Comparison of ENCODE assay signal across 8 cellular contexts in genomic region chr6:70371454-70372105, GRCh38. TPM values are rescaled to one million over a fixed set of nuclear protein-coding genes. Genes with fewer than 3 reads are reported as not detected.
DNase-seq lines count a peak whose midpoint lies in the region; ATAC-seq and TF ChIP-seq lines count a peak whose summit lies in the region.

No MANE protein-coding gene starts in this region.

- ATAC-seq in HCT116 (peak; percentile 30; the same call in 1 of the 2 replicates), HG03039 (IDR thresholded peaks at IDR 0.05; ENCODE audit: unreplicated experiment) (no peak)

- H3K79me2 ChIP-seq in DOHH2 (ENCODE audit: control insufficient read depth, low read length) (no peaks in the 10 kb centered on the region), HCT116 (ENCODE audit: insufficient read depth, low read length) (no peaks in the 10 kb centered on the region)

- RAD21 ChIA-PET in HCT116 (lab: Charles Lee; ENCODE audit: low non-redundant PET in 1 of 2, low total read pairs in 2 of 2, uncharacterized antibody in 2 of 2, unreplicated experiment in 2 of 2), result interaction anchor here (0.8 to 1.1 kb wide), 2 partner anchors 50 to 584 kb away, joined by 3 read pairs; no protein-coding TSS in a partner anchor

- H3K27ac ChIP-seq in DOHH2 (ENCODE audit: low read depth, low read length), result no peak overlapping the region
- H3K27ac ChIP-seq in HCT116 (ENCODE audit: low read depth, low read length), result no peak overlapping the region
- H3K27ac ChIP-seq in sigmoid colon, result no peak overlapping the region

- H3K36me3 ChIP-seq in DOHH2 (ENCODE audit: control insufficient read depth, low read length), result no peaks in the 10 kb centered on the region
- H3K36me3 ChIP-seq in HCT116 (ENCODE audit: control insufficient read depth in 1 of 2, insufficient read depth in 2 of 2, low read length in 2 of 2), result no peaks in the 10 kb centered on the region
- H3K36me3 ChIP-seq in sigmoid colon, result no peaks in the 10 kb centered on the region

- peak overlapping the region; percentile 29 for H2AFZ ChIP-seq in HCT116 (ENCODE audit: low read depth, low read length, poor library complexity, severe bottlenecking)

- no peaks in the 10 kb centered on the region for H3K9me3 ChIP-seq in DOHH2 (ENCODE audit: control insufficient read depth, insufficient read depth, low read length)
- H3K9me3 ChIP-seq in HCT116 (ENCODE audit: control insufficient read depth in 1 of 2, insufficient read depth in 1 of 2, low read depth in 1 of 2, low read length in 2 of 2), result no peaks in the 10 kb centered on the region
- H3K9me3 ChIP-seq in sigmoid colon, result no peaks in the 10 kb centered on the region

- TF ChIP-seq POLR2A in HCT116 (IDR thresholded peaks at IDR 0.05; ENCODE audit: borderline replicate concordance, extremely low read depth, insufficient read depth, insufficient read length) (no peak), sigmoid colon (IDR thresholded peaks at IDR 0.05) (no peak)

- 8 to 20% methylated on average over 1 of the region's 1 CpG for WGBS in sigmoid colon, 2 donors

- H3K27me3 ChIP-seq in DOHH2 (ENCODE audit: control insufficient read depth, low read length) (peaks cover 24% of the 10 kb centered on the region), HCT116 (ENCODE audit: insufficient read depth, low read length) (peaks cover 32% of the 10 kb centered on the region), sigmoid colon (no peaks in the 10 kb centered on the region)

- H3K9me2 ChIP-seq in DOHH2 (replicated peaks; ENCODE audit: control insufficient read depth, low read length) (no peaks in the 10 kb centered on the region), HCT116 (ENCODE audit: insufficient read depth) (no peaks in the 10 kb centered on the region)

- H3K4me3 ChIP-seq in DOHH2 (ENCODE audit: low read length) (no peak overlapping the region), HCT116 (replicated peaks in 1 of 2; ENCODE audit: low read depth in 1 of 2, low read length in 2 of 2) (no peak overlapping the region), foreskin fibroblast (ENCODE audit: low read depth in 1 of 2, low read length in 2 of 2) (no peak overlapping the region), sigmoid colon (no peak overlapping the region)

- H3K9ac ChIP-seq in HCT116 (ENCODE audit: low read length), result no peak overlapping the region

- H3K4me1 ChIP-seq in DOHH2 (ENCODE audit: control insufficient read depth, low read length) (no peaks in the 10 kb centered on the region), HCT116 (ENCODE audit: control insufficient read depth in 1 of 2, insufficient read depth in 2 of 2, low read length in 2 of 2) (peaks cover 0 to 19% of the 10 kb centered on the region in 2 experiments; a peak in 2 of 4 replicates), sigmoid colon (no peaks in the 10 kb centered on the region)

- no peaks in the 10 kb centered on the region for H3F3A ChIP-seq in DOHH2 (ENCODE audit: control insufficient read depth, insufficient read depth)

- POLR2A ChIA-PET in HCT116 (lab: Charles Lee), result interaction anchor here (1.1 kb wide), 1 partner anchor 42 kb away, joined by 3 read pairs; the partner anchor contains the start of gene FAM135A

- TF ChIP-seq RAD21 in HCT116 (IDR thresholded peaks at IDR 0.05; ENCODE audit: low read depth), result peak; percentile 66

- peak; percentile 67 for DNase-seq in HCT116 (ENCODE audit: low read depth, low spot score)
- peak; percentile 16 to 56 for DNase-seq in NCI-H1930 (lab: John Stamatoyannopoulos, UW)
- peak; percentile 79 for DNase-seq in SW480 (ENCODE audit: low spot score)
- DNase-seq in foreskin fibroblast, result peak; percentile 57 to 80
- no peak for DNase-seq in sigmoid colon
- DNase-seq in occipital lobe (lab: John Stamatoyannopoulos, UW), result no peak

- CTCF ChIA-PET in HCT116 (lab: Charles Lee), result interaction anchor here (0.6 to 6.3 kb wide), 15 partner anchors 8 to 584 kb away, joined by 3 to 72 read pairs (median 4); partner anchors contain the start of gene FAM135A

- BruUV-seq in HCT116 (replicated peaks; lab: Mats Ljungman, UMichigan), result no TSS peak

- TF ChIP-seq CTCF in DOHH2 (IDR thresholded peaks at IDR 0.05; ENCODE audit: low read depth, low read length, poor library complexity, severe bottlenecking), result peak; percentile 69
- peak; percentile 54 to 74 (median 62); a peak in 5 of 6 replicates for TF ChIP-seq CTCF in HCT116 (IDR thresholded peaks at IDR 0.05 in 2 of 3, conservative IDR thresholded peaks at IDR 0.05 in 1 of 3; ENCODE audit: borderline replicate concordance in 1 of 3, insufficient read depth in 1 of 3, low read depth in 2 of 3, low read length in 2 of 3)
- peak; percentile 68 for TF ChIP-seq CTCF in foreskin fibroblast (IDR thresholded peaks at IDR 0.05; ENCODE audit: low read depth, low read length)
- TF ChIP-seq CTCF in sigmoid colon (IDR thresholded peaks at IDR 0.05), result peak in 3 of 4 experiments; percentile 53 to 59 (median 57)

- intact Hi-C loops in HCT116 (cut with micrococcal nuclease) (loop anchor here (2.0 kb wide), 1 partner anchor 641 kb away; no protein-coding TSS in a partner anchor), sigmoid colon (cut with DNase I) (loop anchor here (5.0 kb wide), 1 partner anchor 41 kb away; the partner anchor contains the start of gene FAM135A)

- H3K4me2 ChIP-seq in DOHH2 (ENCODE audit: low read length) (no peak overlapping the region), HCT116 (ENCODE audit: low read length) (no peak overlapping the region)

- no peak for TF ChIP-seq EP300 in sigmoid colon (IDR thresholded peaks at IDR 0.05)

- H4K20me1 ChIP-seq in DOHH2 (ENCODE audit: control insufficient read depth, insufficient read depth, low read depth, low read length) (no peaks in the 10 kb centered on the region), HCT116 (ENCODE audit: insufficient read depth) (no peaks in the 10 kb centered on the region)

TF ChIP-seq in HCT116, 20 proteins besides CTCF, POLR2A, EP300 and RAD21:
- no peak for TF ChIP-seq ZNF274 (IDR thresholded peaks at IDR 0.05; ENCODE audit: low read depth, low read length)
- peak; percentile 9; the same call in 1 of the 2 replicates for TF ChIP-seq FOSL1 (IDR thresholded peaks at IDR 0.05; ENCODE audit: low read depth)

RNA-seq across cellular contexts. Expression of gene FAM135A, which starts 41.7 kb away (rescaled TPM):
- total RNA-seq in HCT116 (2021; ENCODE audit: unreplicated experiment) (20.8 TPM), sigmoid colon (10 to 100 TPM; 21.4 to 31.7 (median 28.1) TPM), occipital lobe (161 TPM)
- polyA plus RNA-seq in HCT116 (2012), result 3.7 and 4.7 TPM in 2 replicates
- polyA plus RNA-seq in sigmoid colon, result 10 to 100 TPM; 15.2 to 31.4 (median 21.6) TPM

Comparison
In these comparisons a context has a peak if more than half of its experiments do, and no peak if none do; other contexts are left out.
1. DNase-seq: peak in HCT116 (single experiment), NCI-H1930 (2 of 2), SW480 (single experiment) and foreskin fibroblast (2 of 2); none in sigmoid colon (single experiment) and occipital lobe (single experiment).
2. Peak in every context shown above with its lines, with median percentiles within 50 percentile points of each other: CTCF ChIP-seq.